Comparison of ENCODE assay signal across 8 cellular contexts in genomic region chr6:152669894-152670293, GRCh38. TPM values are rescaled to one million over a fixed set of nuclear protein-coding genes. Genes with fewer than 3 reads are reported as not detected.
DNase-seq lines count a peak whose midpoint lies in the region; TF ChIP-seq lines count a peak whose summit lies in the region.

No MANE protein-coding gene starts in this region.

- intact Hi-C loops in esophagus squamous epithelium (cut with DNase I), result no loop called here

- H3K4me3 Mint-ChIP-seq in type B pancreatic cell, result no peak overlapping the region

- no peak overlapping the region for H3K4me3 ChIP-seq in cardiac muscle cell
- H3K4me3 ChIP-seq in right atrium auricular region, result no peak overlapping the region
- no peak overlapping the region for H3K4me3 ChIP-seq in esophagus squamous epithelium

- no peak for TF ChIP-seq POLR2A in esophagus squamous epithelium (IDR thresholded peaks at IDR 0.05)

- H3K27me3 ChIP-seq in cardiac muscle cell (no peaks in the 10 kb centered on the region), right atrium auricular region (no peaks in the 10 kb centered on the region), esophagus squamous epithelium (no peaks in the 10 kb centered on the region)

- H3K4me1 ChIP-seq in cardiac muscle cell (ENCODE audit: low read depth) (no peaks in the 10 kb centered on the region), right atrium auricular region (no peaks in the 10 kb centered on the region), esophagus squamous epithelium (no peaks in the 10 kb centered on the region)

- H3K36me3 Mint-ChIP-seq in type B pancreatic cell, result no peaks in the 10 kb centered on the region

- no peaks in the 10 kb centered on the region for H3K9me3 ChIP-seq in cardiac muscle cell (ENCODE audit: low read depth)
- no peaks in the 10 kb centered on the region for H3K9me3 ChIP-seq in right atrium auricular region
- H3K9me3 ChIP-seq in esophagus squamous epithelium, result no peaks in the 10 kb centered on the region

- peak; percentile 26 to 60 for DNase-seq in cardiac muscle cell (ENCODE audit: low read depth in 1 of 2, low spot score in 1 of 2)
- DNase-seq in right atrium auricular region (ENCODE audit: low spot score), result no peak
- peak; percentile 60 for DNase-seq in NCI-H82 (lab: John Stamatoyannopoulos, UW)
- DNase-seq in esophagus squamous epithelium (lab: John Stamatoyannopoulos, UW), result no peak
- DNase-seq in type B pancreatic cell (ENCODE audit: extremely low spot score, unreplicated experiment), result no peak
- no peak for DNase-seq in activated gamma-delta T cell (lab: John Stamatoyannopoulos, UW)
- DNase-seq in activated T-cell treated with anti-CD3 and anti-CD28 coated beads, Interleukin-2, amount 50 U/mL, for 1 hour, result no peak
- no peak for DNase-seq in germinal center (ENCODE audit: low spot score)

- 18 to 27% methylated on average over 1 of the region's 1 CpG for WGBS in esophagus squamous epithelium, 2 donors

- no peaks in the 10 kb centered on the region for H3K4me1 Mint-ChIP-seq in type B pancreatic cell (ENCODE audit: unreplicated experiment)

- H3K27me3 Mint-ChIP-seq in type B pancreatic cell, result no peaks in the 10 kb centered on the region

- H3K9me3 Mint-ChIP-seq in type B pancreatic cell, result no peaks in the 10 kb centered on the region

- H3K36me3 ChIP-seq in cardiac muscle cell (no peaks in the 10 kb centered on the region), right atrium auricular region (no peaks in the 10 kb centered on the region), esophagus squamous epithelium (no peaks in the 10 kb centered on the region)

- H3K27ac Mint-ChIP-seq in type B pancreatic cell, result no peak overlapping the region

- TF ChIP-seq CTCF in cardiac muscle cell (IDR thresholded peaks at IDR 0.05; ENCODE audit: low read depth, low read length) (peak; percentile 40), right atrium auricular region (IDR thresholded peaks at IDR 0.05) (peak in 1 of 2 donors; percentile 44), esophagus squamous epithelium (IDR thresholded peaks at IDR 0.05) (peak in 4 of 6 experiments; percentile 16 to 41 (median 32)), type B pancreatic cell (conservative IDR thresholded peaks at IDR 0.05) (peak; percentile 64)

- H3K27ac ChIP-seq in cardiac muscle cell, result no peak overlapping the region
- no peak overlapping the region for H3K27ac ChIP-seq in right atrium auricular region
- no peak overlapping the region for H3K27ac ChIP-seq in esophagus squamous epithelium

RNA-seq across cellular contexts. Expression of gene MYCT1, which starts 27.8 kb away (rescaled TPM):
- 0.21 TPM in 1 of 2 replicates, not detected in the other for total RNA-seq in cardiac muscle cell
- polyA plus RNA-seq in cardiac muscle cell, result 0.84 TPM in 1 of 2 replicates, not detected in the other
- 10 to 100 TPM in 1 of 2 donors, 1 to 10 TPM in 1; 8.1 to 15.0 TPM for total RNA-seq in right atrium auricular region
- 1 to 10 TPM in 3 of 4 donors, under 1 TPM in 1; 0.53 to 7.8 (median 2.6) TPM for total RNA-seq in esophagus squamous epithelium
- not detected in 2 replicates for total RNA-seq in type B pancreatic cell (ENCODE audit: low replicate concordance)

RNA-seq across cellular contexts. Expression of gene SYNE1, which starts 32.7 kb away (rescaled TPM):
- total RNA-seq in cardiac muscle cell (42.2 and 83.9 TPM in 2 replicates), right atrium auricular region (100 to 1,000 TPM; 135 to 160 TPM), esophagus squamous epithelium (10 to 100 TPM in 3 of 4 donors, 1 to 10 TPM in 1; 7.4 to 66.4 (median 20.7) TPM), type B pancreatic cell (ENCODE audit: low replicate concordance) (12.6 and 26.6 TPM in 2 replicates)
- 14.6 and 32.3 TPM in 2 replicates for polyA plus RNA-seq in cardiac muscle cell

Comparison
In these comparisons a context has a peak if more than half of its experiments do, and no peak if none do; other contexts are left out.
1. DNase-seq: peak in cardiac muscle cell (2 of 2) and NCI-H82 (single experiment); none in right atrium auricular region (single experiment), esophagus squamous epithelium (single experiment), type B pancreatic cell (single experiment), activated gamma-delta T cell (single experiment), activated T-cell treated with anti-CD3 and anti-CD28 coated beads, Interleukin-2, amount 50 U/mL, for 1 hour (single experiment) and germinal center (single experiment).